3 cellular contexts compared by ENCODE assay signal in the genomic region with DNA sequence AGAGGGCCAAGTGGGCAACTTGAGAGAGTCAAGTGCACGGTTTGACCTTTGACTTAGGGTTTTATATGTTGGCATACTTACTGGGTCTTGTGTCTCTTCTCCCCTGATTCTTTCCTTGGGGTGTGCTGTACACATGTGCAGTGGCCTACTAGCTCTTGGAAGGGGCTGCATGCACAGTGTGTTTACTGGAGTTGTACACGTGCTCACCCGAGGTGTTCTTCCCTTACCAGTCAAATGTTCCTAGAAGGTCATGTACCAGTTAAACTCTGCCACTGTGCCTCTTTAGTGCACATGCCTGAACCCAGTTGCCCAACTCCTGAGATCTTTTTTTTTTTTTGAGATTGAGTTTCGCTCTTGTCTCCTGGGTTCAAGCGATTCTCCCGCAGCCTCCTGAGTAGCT.
TF ChIP-seq lines count a peak whose summit lies in the region.

No MANE protein-coding gene starts in this region.

TF ChIP-seq in IMR-90, 13 proteins besides CTCF, POLR2A, EP300 and RAD21:
- no peak for TF ChIP-seq FOS (IDR thresholded peaks at IDR 0.05; ENCODE audit: low read depth, low read length)
- TF ChIP-seq RFX5 (IDR thresholded peaks at IDR 0.05; ENCODE audit: low read depth, low read length): no peak
- TF ChIP-seq CEBPB (IDR thresholded peaks at IDR 0.05; ENCODE audit: low read depth, low read length): no peak
- TF ChIP-seq NFE2L2 (IDR thresholded peaks at IDR 0.05; ENCODE audit: low read depth, low read length): no peak
- TF ChIP-seq MXI1 (IDR thresholded peaks at IDR 0.05; ENCODE audit: borderline replicate concordance, low read depth, low read length): no peak
- no peak for TF ChIP-seq ELK1 (IDR thresholded peaks at IDR 0.05; ENCODE audit: borderline replicate concordance, low read depth, low read length)
- TF ChIP-seq CHD1 (IDR thresholded peaks at IDR 0.05; ENCODE audit: low read depth, low read length): no peak
- no peak for TF ChIP-seq RCOR1 (IDR thresholded peaks at IDR 0.05; ENCODE audit: insufficient replicate concordance, low read length)
- TF ChIP-seq BHLHE40 (IDR thresholded peaks at IDR 0.05; ENCODE audit: low read depth, low read length): no peak
- no peak for TF ChIP-seq MAZ (IDR thresholded peaks at IDR 0.05; ENCODE audit: borderline replicate concordance, low read depth, low read length)
- no peak for TF ChIP-seq MAFK (IDR thresholded peaks at IDR 0.05; ENCODE audit: low read depth, low read length)
- no peak for TF ChIP-seq SMC3 (IDR thresholded peaks at IDR 0.05; ENCODE audit: low read depth, low read length)

TF ChIP-seq in HepG2, 621 proteins besides CTCF, POLR2A, EP300 and RAD21:
- TF ChIP-seq BCL6 (CRISPR knock-in tag; IDR thresholded peaks at IDR 0.05): peak; percentile 63; the same call in 1 of the 2 replicates
- 0 out of 2 replicates have a peak, but pooled peaks have one; percentile 19 for TF ChIP-seq ETV5 (CRISPR knock-in tag; IDR thresholded peaks at IDR 0.05; ENCODE audit: borderline replicate concordance)
- TF ChIP-seq MNT (IDR thresholded peaks at IDR 0.05): peak; percentile 82
- TF ChIP-seq NFIB (CRISPR knock-in tag; IDR thresholded peaks at IDR 0.05; ENCODE audit: borderline replicate concordance): 0 out of 2 replicates have a peak, but pooled peaks have one; percentile 31
- TF ChIP-seq, protein P1, sequence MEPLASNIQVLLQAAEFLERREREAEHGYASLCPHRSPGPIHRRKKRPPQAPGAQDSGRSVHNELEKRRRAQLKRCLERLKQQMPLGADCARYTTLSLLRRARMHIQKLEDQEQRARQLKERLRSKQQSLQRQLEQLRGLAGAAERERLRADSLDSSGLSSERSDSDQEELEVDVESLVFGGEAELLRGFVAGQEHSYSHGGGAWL (CRISPR knock-in tag; IDR thresholded peaks at IDR 0.05): no peak
- no peak for TF ChIP-seq SOX6 (IDR thresholded peaks at IDR 0.05)
- TF ChIP-seq SOX6 (CRISPR knock-in tag; IDR thresholded peaks at IDR 0.05): 0 out of 2 replicates have a peak, but pooled peaks have one; percentile 27
- TF ChIP-seq ZNF605 (CRISPR knock-in tag; IDR thresholded peaks at IDR 0.05): 0 out of 2 replicates have a peak, but pooled peaks have one; percentile 39
- no peak for TF ChIP-seq POLR2G (IDR thresholded peaks at IDR 0.05; ENCODE audit: low read depth, low read length)
- TF ChIP-seq ZNF34 (CRISPR knock-in tag; IDR thresholded peaks at IDR 0.05; ENCODE audit: borderline replicate concordance): no peak
- 0 out of 2 replicates have a peak, but pooled peaks have one; percentile 38 for TF ChIP-seq ZNF563 (CRISPR knock-in tag; IDR thresholded peaks at IDR 0.05)
- no peak for TF ChIP-seq ZNF749 (CRISPR knock-in tag; IDR thresholded peaks at IDR 0.05; ENCODE audit: borderline replicate concordance)

TF ChIP-seq in SK-N-SH treated with all-trans-retinoic acid at 6 μM for 48 hours, 23 proteins besides CTCF, POLR2A, EP300 and RAD21:
- TF ChIP-seq ESRRG (CRISPR knock-in tag; IDR thresholded peaks at IDR 0.05) (no peak), ZNF565 (CRISPR knock-in tag; conservative IDR thresholded peaks at IDR 0.05; ENCODE audit: low read depth) (no peak), RARB (CRISPR knock-in tag; IDR thresholded peaks at IDR 0.05) (no peak), CSRNP3 (CRISPR knock-in tag; IDR thresholded peaks at IDR 0.05) (no peak), TSHZ2 (CRISPR knock-in tag; IDR thresholded peaks at IDR 0.05) (no peak), TOX (CRISPR knock-in tag; IDR thresholded peaks at IDR 0.05; ENCODE audit: borderline replicate concordance) (no peak), ISL1 (CRISPR knock-in tag; IDR thresholded peaks at IDR 0.05) (no peak), POU6F1 (CRISPR knock-in tag; IDR thresholded peaks at IDR 0.05; ENCODE audit: borderline replicate concordance, low read depth) (no peak), ZFP3 (CRISPR knock-in tag; IDR thresholded peaks at IDR 0.05) (no peak), ZC3H10 (CRISPR knock-in tag; IDR thresholded peaks at IDR 0.05) (no peak), PPARA (CRISPR knock-in tag; IDR thresholded peaks at IDR 0.05; ENCODE audit: borderline replicate concordance) (no peak), ARNTL (CRISPR knock-in tag; IDR thresholded peaks at IDR 0.05; ENCODE audit: borderline replicate concordance, low read depth) (no peak), TCF4 (CRISPR knock-in tag; IDR thresholded peaks at IDR 0.05; ENCODE audit: borderline replicate concordance) (no peak), SNAI2 (CRISPR knock-in tag; IDR thresholded peaks at IDR 0.05) (no peak), BACH2 (CRISPR knock-in tag; IDR thresholded peaks at IDR 0.05; ENCODE audit: borderline replicate concordance) (no peak), CSDC2 (CRISPR knock-in tag; IDR thresholded peaks at IDR 0.05) (no peak), ZNF70 (CRISPR knock-in tag; IDR thresholded peaks at IDR 0.05) (no peak), ZFP30 (CRISPR knock-in tag; IDR thresholded peaks at IDR 0.05) (no peak)
- TF ChIP-seq, protein P2, sequence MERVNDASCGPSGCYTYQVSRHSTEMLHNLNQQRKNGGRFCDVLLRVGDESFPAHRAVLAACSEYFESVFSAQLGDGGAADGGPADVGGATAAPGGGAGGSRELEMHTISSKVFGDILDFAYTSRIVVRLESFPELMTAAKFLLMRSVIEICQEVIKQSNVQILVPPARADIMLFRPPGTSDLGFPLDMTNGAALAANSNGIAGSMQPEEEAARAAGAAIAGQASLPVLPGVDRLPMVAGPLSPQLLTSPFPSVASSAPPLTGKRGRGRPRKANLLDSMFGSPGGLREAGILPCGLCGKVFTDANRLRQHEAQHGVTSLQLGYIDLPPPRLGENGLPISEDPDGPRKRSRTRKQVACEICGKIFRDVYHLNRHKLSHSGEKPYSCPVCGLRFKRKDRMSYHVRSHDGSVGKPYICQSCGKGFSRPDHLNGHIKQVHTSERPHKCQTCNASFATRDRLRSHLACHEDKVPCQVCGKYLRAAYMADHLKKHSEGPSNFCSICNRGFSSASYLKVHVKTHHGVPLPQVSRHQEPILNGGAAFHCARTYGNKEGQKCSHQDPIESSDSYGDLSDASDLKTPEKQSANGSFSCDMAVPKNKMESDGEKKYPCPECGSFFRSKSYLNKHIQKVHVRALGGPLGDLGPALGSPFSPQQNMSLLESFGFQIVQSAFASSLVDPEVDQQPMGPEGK (CRISPR knock-in tag; IDR thresholded peaks at IDR 0.05; ENCODE audit: borderline replicate concordance): no peak
- TF ChIP-seq, protein P3, sequence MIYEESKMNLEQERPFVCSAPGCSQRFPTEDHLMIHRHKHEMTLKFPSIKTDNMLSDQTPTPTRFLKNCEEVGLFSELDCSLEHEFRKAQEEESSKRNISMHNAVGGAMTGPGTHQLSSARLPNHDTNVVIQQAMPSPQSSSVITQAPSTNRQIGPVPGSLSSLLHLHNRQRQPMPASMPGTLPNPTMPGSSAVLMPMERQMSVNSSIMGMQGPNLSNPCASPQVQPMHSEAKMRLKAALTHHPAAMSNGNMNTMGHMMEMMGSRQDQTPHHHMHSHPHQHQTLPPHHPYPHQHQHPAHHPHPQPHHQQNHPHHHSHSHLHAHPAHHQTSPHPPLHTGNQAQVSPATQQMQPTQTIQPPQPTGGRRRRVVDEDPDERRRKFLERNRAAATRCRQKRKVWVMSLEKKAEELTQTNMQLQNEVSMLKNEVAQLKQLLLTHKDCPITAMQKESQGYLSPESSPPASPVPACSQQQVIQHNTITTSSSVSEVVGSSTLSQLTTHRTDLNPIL (CRISPR knock-in tag; IDR thresholded peaks at IDR 0.05; ENCODE audit: low read depth): no peak
